ENCODE assay signal across 1 cellular context in genomic region chr21:14771587-14771986, GRCh38.
TF ChIP-seq lines count a peak whose summit lies in the region.

No MANE protein-coding gene starts in this region.

TF ChIP-seq in GM23338, 12 proteins besides CTCF, POLR2A, EP300 and RAD21 (continued from another document):
- TF ChIP-seq, protein P1, sequence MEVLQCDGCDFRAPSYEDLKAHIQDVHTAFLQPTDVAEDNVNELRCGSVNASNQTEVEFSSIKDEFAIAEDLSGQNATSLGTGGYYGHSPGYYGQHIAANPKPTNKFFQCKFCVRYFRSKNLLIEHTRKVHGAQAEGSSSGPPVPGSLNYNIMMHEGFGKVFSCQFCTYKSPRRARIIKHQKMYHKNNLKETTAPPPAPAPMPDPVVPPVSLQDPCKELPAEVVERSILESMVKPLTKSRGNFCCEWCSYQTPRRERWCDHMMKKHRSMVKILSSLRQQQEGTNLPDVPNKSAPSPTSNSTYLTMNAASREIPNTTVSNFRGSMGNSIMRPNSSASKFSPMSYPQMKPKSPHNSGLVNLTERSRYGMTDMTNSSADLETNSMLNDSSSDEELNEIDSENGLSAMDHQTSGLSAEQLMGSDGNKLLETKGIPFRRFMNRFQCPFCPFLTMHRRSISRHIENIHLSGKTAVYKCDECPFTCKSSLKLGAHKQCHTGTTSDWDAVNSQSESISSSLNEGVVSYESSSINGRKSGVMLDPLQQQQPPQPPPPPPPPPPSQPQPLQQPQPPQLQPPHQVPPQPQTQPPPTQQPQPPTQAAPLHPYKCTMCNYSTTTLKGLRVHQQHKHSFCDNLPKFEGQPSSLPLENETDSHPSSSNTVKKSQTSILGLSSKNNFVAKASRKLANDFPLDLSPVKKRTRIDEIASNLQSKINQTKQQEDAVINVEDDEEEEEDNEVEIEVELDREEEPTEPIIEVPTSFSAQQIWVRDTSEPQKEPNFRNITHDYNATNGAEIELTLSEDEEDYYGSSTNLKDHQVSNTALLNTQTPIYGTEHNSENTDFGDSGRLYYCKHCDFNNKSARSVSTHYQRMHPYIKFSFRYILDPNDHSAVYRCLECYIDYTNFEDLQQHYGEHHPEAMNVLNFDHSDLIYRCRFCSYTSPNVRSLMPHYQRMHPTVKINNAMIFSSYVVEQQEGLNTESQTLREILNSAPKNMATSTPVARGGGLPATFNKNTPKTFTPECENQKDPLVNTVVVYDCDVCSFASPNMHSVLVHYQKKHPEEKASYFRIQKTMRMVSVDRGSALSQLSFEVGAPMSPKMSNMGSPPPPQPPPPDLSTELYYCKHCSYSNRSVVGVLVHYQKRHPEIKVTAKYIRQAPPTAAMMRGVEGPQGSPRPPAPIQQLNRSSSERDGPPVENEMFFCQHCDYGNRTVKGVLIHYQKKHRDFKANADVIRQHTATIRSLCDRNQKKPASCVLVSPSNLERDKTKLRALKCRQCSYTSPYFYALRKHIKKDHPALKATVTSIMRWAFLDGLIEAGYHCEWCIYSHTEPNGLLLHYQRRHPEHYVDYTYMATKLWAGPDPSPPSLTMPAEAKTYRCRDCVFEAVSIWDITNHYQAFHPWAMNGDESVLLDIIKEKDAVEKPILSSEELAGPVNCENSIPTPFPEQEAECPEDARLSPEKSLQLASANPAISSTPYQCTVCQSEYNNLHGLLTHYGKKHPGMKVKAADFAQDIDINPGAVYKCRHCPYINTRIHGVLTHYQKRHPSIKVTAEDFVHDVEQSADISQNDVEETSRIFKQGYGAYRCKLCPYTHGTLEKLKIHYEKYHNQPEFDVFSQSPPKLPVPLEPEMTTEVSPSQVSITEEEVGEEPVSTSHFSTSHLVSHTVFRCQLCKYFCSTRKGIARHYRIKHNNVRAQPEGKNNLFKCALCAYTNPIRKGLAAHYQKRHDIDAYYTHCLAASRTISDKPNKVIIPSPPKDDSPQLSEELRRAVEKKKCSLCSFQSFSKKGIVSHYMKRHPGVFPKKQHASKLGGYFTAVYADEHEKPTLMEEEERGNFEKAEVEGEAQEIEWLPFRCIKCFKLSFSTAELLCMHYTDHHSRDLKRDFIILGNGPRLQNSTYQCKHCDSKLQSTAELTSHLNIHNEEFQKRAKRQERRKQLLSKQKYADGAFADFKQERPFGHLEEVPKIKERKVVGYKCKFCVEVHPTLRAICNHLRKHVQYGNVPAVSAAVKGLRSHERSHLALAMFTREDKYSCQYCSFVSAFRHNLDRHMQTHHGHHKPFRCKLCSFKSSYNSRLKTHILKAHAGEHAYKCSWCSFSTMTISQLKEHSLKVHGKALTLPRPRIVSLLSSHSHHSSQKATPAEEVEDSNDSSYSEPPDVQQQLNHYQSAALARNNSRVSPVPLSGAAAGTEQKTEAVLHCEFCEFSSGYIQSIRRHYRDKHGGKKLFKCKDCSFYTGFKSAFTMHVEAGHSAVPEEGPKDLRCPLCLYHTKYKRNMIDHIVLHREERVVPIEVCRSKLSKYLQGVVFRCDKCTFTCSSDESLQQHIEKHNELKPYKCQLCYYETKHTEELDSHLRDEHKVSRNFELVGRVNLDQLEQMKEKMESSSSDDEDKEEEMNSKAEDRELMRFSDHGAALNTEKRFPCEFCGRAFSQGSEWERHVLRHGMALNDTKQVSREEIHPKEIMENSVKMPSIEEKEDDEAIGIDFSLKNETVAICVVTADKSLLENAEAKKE (CRISPR knock-in tag; IDR thresholded peaks at IDR 0.05) = no peak
- TF ChIP-seq ETS1 (IDR thresholded peaks at IDR 0.05) (no peak), JUNB (IDR thresholded peaks at IDR 0.05; ENCODE audit: unreplicated experiment) (no peak), ZNF331 (CRISPR knock-in tag; IDR thresholded peaks at IDR 0.05; ENCODE audit: low read depth) (no peak), EZH2phosphoT487 (IDR thresholded peaks at IDR 0.05; ENCODE audit: unreplicated experiment) (no peak)
TF ChIP-seq in GM23338: peak in this region for 0.
